In genomic region chr3:32794487-32795308, GRCh38 we compare ENCODE assay signal across 1 cellular context.
A peak's percentile ranks its signal among the peaks of the same experiment; 100 is the strongest.
TF ChIP-seq lines count a peak whose summit lies in the region.

No MANE protein-coding gene starts in this region.

TF ChIP-seq in HepG2, 621 proteins besides CTCF, POLR2A, EP300 and RAD21 (continued from another document and continues in another):
- no peak for TF ChIP-seq POGK (CRISPR knock-in tag; conservative IDR thresholded peaks at IDR 0.05)
- TF ChIP-seq ZNF142 (CRISPR knock-in tag; IDR thresholded peaks at IDR 0.05): no peak
- no peak for TF ChIP-seq ZNF3 (CRISPR knock-in tag; IDR thresholded peaks at IDR 0.05)
- TF ChIP-seq ETS1 (CRISPR knock-in tag; IDR thresholded peaks at IDR 0.05): no peak
- no peak for TF ChIP-seq FOSL1 (CRISPR knock-in tag; IDR thresholded peaks at IDR 0.05; ENCODE audit: borderline replicate concordance)
- no peak for TF ChIP-seq SRY (CRISPR knock-in tag; IDR thresholded peaks at IDR 0.05)
- TF ChIP-seq ZNF362 (CRISPR knock-in tag; IDR thresholded peaks at IDR 0.05; ENCODE audit: borderline replicate concordance): no peak
- TF ChIP-seq LBX2 (CRISPR knock-in tag; IDR thresholded peaks at IDR 0.05; ENCODE audit: borderline replicate concordance): no peak
- TF ChIP-seq HOXA5 (CRISPR knock-in tag; IDR thresholded peaks at IDR 0.05): no peak
- peak; percentile 48 for TF ChIP-seq IKZF4 (CRISPR knock-in tag; IDR thresholded peaks at IDR 0.05; ENCODE audit: borderline replicate concordance, low read depth, not compliant biosample characterization)
- TF ChIP-seq TIGD3 (CRISPR knock-in tag; IDR thresholded peaks at IDR 0.05; ENCODE audit: borderline replicate concordance): no peak
- TF ChIP-seq ZMAT5 (CRISPR knock-in tag; IDR thresholded peaks at IDR 0.05; ENCODE audit: borderline replicate concordance, low read depth): no peak
- TF ChIP-seq MTA1 (CRISPR knock-in tag; IDR thresholded peaks at IDR 0.05; ENCODE audit: borderline replicate concordance): peak; percentile 73; the same call in 1 of the 2 replicates
- no peak for TF ChIP-seq ZNF580 (CRISPR knock-in tag; IDR thresholded peaks at IDR 0.05; ENCODE audit: borderline replicate concordance, low read depth)
- TF ChIP-seq ELF4 (CRISPR knock-in tag; IDR thresholded peaks at IDR 0.05; ENCODE audit: borderline replicate concordance): no peak
- peak; percentile 90 for TF ChIP-seq PITX1 (CRISPR knock-in tag; IDR thresholded peaks at IDR 0.05)
- TF ChIP-seq PREB (CRISPR knock-in tag; IDR thresholded peaks at IDR 0.05): no peak
- no peak for TF ChIP-seq BCL3 (CRISPR knock-in tag; IDR thresholded peaks at IDR 0.05)
- no peak for TF ChIP-seq ZNF550 (CRISPR knock-in tag; IDR thresholded peaks at IDR 0.05; ENCODE audit: borderline replicate concordance)
- TF ChIP-seq HMGA1 (CRISPR knock-in tag; conservative IDR thresholded peaks at IDR 0.05): no peak
- no peak for TF ChIP-seq PLRG1 (conservative IDR thresholded peaks at IDR 0.05)
- TF ChIP-seq FOXA1 (IDR thresholded peaks at IDR 0.05): no peak
- TF ChIP-seq FOXA1 (CRISPR knock-in tag; IDR thresholded peaks at IDR 0.05): peak; percentile 82
- TF ChIP-seq HNRNPH1 (optimal IDR thresholded peaks at IDR 0.05; ENCODE audit: low read depth, low read length): no peak
- 0 out of 2 replicates have a peak, but pooled peaks have one; percentile 71 for TF ChIP-seq TRAFD1 (CRISPR knock-in tag; IDR thresholded peaks at IDR 0.05; ENCODE audit: borderline replicate concordance)
- TF ChIP-seq ZNF646 (CRISPR knock-in tag; IDR thresholded peaks at IDR 0.05): no peak; the same call in 1 of the 2 replicates
- peak; percentile 78 for TF ChIP-seq RARA (CRISPR knock-in tag; IDR thresholded peaks at IDR 0.05)
